ENCODE assay signal across 14 cellular contexts in the genomic region with DNA sequence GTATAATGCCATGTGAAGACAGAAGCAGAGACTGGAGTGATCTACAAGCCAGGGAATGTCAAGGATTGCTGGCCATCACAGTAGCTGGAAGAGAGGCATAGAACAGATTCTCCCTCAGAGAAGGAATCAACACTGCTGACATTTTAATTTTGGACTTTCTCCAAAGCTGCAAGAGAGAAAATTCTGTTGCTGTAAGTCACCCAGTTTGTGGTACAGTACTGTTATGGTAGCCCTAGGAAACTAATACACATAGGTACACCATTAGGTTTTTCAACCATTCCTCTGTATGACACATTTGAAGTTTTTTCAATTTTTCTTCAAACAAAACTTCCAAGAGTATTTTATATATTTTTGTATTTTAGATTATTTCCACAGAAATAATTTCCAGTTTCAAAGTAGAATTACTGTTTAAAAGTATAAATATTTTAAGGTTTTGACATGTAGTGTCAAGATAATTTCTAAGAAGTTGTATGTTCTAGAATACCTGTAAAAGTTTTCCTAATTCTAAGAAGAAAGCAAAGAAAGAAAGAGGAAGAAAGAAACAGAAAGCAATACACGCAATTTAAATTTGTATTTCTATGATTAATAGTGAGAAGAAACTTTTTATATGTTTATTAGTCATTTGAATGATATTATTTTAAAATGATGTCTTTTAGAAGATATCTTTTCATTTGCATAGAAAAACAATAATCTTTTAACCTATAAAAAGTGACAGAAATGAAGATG.
A peak's percentile ranks its signal among the peaks of the same experiment; 100 is the strongest.
DNase-seq lines count a peak whose midpoint lies in the region; ATAC-seq and TF ChIP-seq lines count a peak whose summit lies in the region.
"Had no signal": no experiment of that assay in that cellular context is flagged by ENCODE, and none has a peak within 500 bp of the region (broad histone marks: within the 10 kb centered on the region; RNA-seq: fewer than 3 reads in every experiment).

No MANE protein-coding gene starts in this region.

- H3K27ac Mint-ChIP-seq in activated T-cell treated with anti-CD3 and anti-CD28 coated beads, Interleukin-2, amount 50 U/mL, for 72 hours: peak overlapping the region; percentile 74
- H3K27ac Mint-ChIP-seq: neural progenitor cell had no signal

- H3K9ac ChIP-seq in GM23248: no peak overlapping the region
- H3K9ac ChIP-seq: neural progenitor cell had no signal

- peaks cover 4% of the 10 kb centered on the region; the same call in 1 of the 2 replicates for H3K4me1 ChIP-seq in GM23248 (ENCODE audit: insufficient read depth)
- H3K4me1 ChIP-seq in vagina: no peaks in the 10 kb centered on the region
- H3K4me1 ChIP-seq: neural progenitor cell, right atrium auricular region, thyroid gland had no signal

- no peak overlapping the region for H3K4me3 ChIP-seq in GM23248
- no peak overlapping the region for H3K4me3 ChIP-seq in choroid plexus epithelial cell (ENCODE audit: low read depth, low read length)
- no peak overlapping the region for H3K4me3 ChIP-seq in vagina
- H3K4me3 ChIP-seq: neural progenitor cell, right atrium auricular region, thyroid gland had no signal

- no peaks in the 10 kb centered on the region for H3F3A ChIP-seq in GM23248 (ENCODE audit: insufficient read depth)

- DNase-seq in activated T-cell treated with anti-CD3 and anti-CD28 coated beads, Interleukin-2, amount 50 U/mL, for 72 hours: no peak
- no peak for DNase-seq in activated T-cell treated with anti-CD3 and anti-CD28 coated beads, Interleukin-2, amount 50 U/mL, for 48 hours
- DNase-seq in GM23248: peak; percentile 85
- DNase-seq in choroid plexus epithelial cell (ENCODE audit: low read depth): peak; percentile 19
- DNase-seq in renal cortical epithelial cell (ENCODE audit: low read depth): peak; percentile 21
- DNase-seq in superior temporal gyrus (ENCODE audit: extremely low spot score): no peak
- no peak for DNase-seq in vagina (ENCODE audit: extremely low spot score in 2 of 2)
- DNase-seq in NCI-H2029 treated with DMSO at 0.1 percent for 48 hours (lab: John Stamatoyannopoulos, UW): no peak
- DNase-seq: activated CD8-positive, alpha-beta memory T cell treated with anti-CD3 and anti-CD28 coated beads, Interleukin-2, amount 50 U/mL, for 48 hours; NCI-H2029; NCI-H526; thyroid gland had no signal

- no peaks in the 10 kb centered on the region for H3K9me2 ChIP-seq in GM23248 (ENCODE audit: insufficient read depth)

- peak overlapping the region in 1 of 2 donors; percentile 19 for H3K4me3 Mint-ChIP-seq in activated T-cell treated with anti-CD3 and anti-CD28 coated beads, Interleukin-2, amount 50 U/mL, for 72 hours
- H3K4me3 Mint-ChIP-seq: neural progenitor cell had no signal

- no peaks in the 10 kb centered on the region for H3K36me3 ChIP-seq in GM23248 (ENCODE audit: low read depth)
- H3K36me3 ChIP-seq in vagina: peaks cover 5% of the 10 kb centered on the region in 2 donors
- H3K36me3 ChIP-seq: neural progenitor cell, right atrium auricular region had no signal

- H3K79me2 ChIP-seq in GM23248 (ENCODE audit: insufficient read depth): no peaks in the 10 kb centered on the region

- peaks cover 36% of the 10 kb centered on the region for H3K4me1 Mint-ChIP-seq in activated T-cell treated with anti-CD3 and anti-CD28 coated beads, Interleukin-2, amount 50 U/mL, for 72 hours (ENCODE audit: low read depth)
- H3K4me1 Mint-ChIP-seq: neural progenitor cell had no signal

- H4K20me1 ChIP-seq in GM23248 (ENCODE audit: insufficient read depth): no peaks in the 10 kb centered on the region

- H2AFZ ChIP-seq in GM23248: 0 out of 2 replicates have a peak overlapping the region, but pooled peaks have one; percentile 12
- H2AFZ ChIP-seq: neural progenitor cell had no signal

- peaks cover 5 to 9% of the 10 kb centered on the region in 2 donors for H3K36me3 Mint-ChIP-seq in activated T-cell treated with anti-CD3 and anti-CD28 coated beads, Interleukin-2, amount 50 U/mL, for 72 hours (ENCODE audit: insufficient read depth in 2 of 2)
- H3K36me3 Mint-ChIP-seq: neural progenitor cell had no signal

- no peak for TF ChIP-seq POLR2A in vagina (IDR thresholded peaks at IDR 0.05)

- no peaks in the 10 kb centered on the region for H3K9me3 Mint-ChIP-seq in activated T-cell treated with anti-CD3 and anti-CD28 coated beads, Interleukin-2, amount 50 U/mL, for 72 hours
- H3K9me3 Mint-ChIP-seq: neural progenitor cell had no signal

- peak overlapping the region; percentile 49 for H3K27ac ChIP-seq in GM23248
- H3K27ac ChIP-seq in vagina: no peak overlapping the region
- H3K27ac ChIP-seq: neural progenitor cell, right atrium auricular region, thyroid gland had no signal

- intact Hi-C loops in vagina (cut with DNase I): no loop called here

- peak in 1 of 2 donors; percentile 21 for ATAC-seq in activated T-cell treated with anti-CD3 and anti-CD28 coated beads, Interleukin-2, amount 50 U/mL, for 72 hours (replicated peaks in 1 of 2)

- TF ChIP-seq CTCF in choroid plexus epithelial cell (conservative IDR thresholded peaks at IDR 0.05; ENCODE audit: low read depth, low read length) (no peak), vagina (IDR thresholded peaks at IDR 0.05) (no peak)

- H3K9me3 ChIP-seq in GM23248 (ENCODE audit: low read depth) (no peaks in the 10 kb centered on the region), vagina (no peaks in the 10 kb centered on the region)
- H3K9me3 ChIP-seq: right atrium auricular region, thyroid gland had no signal

- in situ Hi-C loops in GM23248 (cut with MboI): no loop called here

- WGBS in GM23248 (ENCODE audit: low coverage in 1 of 2, low lambda C conversion rate in 2 of 2, missing lambda C conversion rate in 2 of 2), 2 experiments: 94 to 97% methylated on average over 1 of the region's 1 CpG

- H3K27me3 Mint-ChIP-seq in activated T-cell treated with anti-CD3 and anti-CD28 coated beads, Interleukin-2, amount 50 U/mL, for 72 hours (ENCODE audit: low read depth): no peaks in the 10 kb centered on the region

- H3K27me3 ChIP-seq in GM23248 (replicated peaks; ENCODE audit: insufficient read depth) (no peaks in the 10 kb centered on the region), vagina (no peaks in the 10 kb centered on the region)
- H3K27me3 ChIP-seq: neural progenitor cell, right atrium auricular region, thyroid gland had no signal

- peak overlapping the region; percentile 33 for H3K4me2 ChIP-seq in GM23248 (ENCODE audit: unreplicated experiment)
- H3K4me2 ChIP-seq: neural progenitor cell had no signal

Comparison
In these comparisons a context has a peak if more than half of its experiments do, and no peak if none do; other contexts are left out.
1. DNase-seq: peak in GM23248 (single experiment), choroid plexus epithelial cell (single experiment) and renal cortical epithelial cell (single experiment); none in activated T-cell treated with anti-CD3 and anti-CD28 coated beads, Interleukin-2, amount 50 U/mL, for 72 hours (0 of 2), activated T-cell treated with anti-CD3 and anti-CD28 coated beads, Interleukin-2, amount 50 U/mL, for 48 hours (0 of 2), superior temporal gyrus (single experiment), vagina (0 of 2) and NCI-H2029 treated with DMSO at 0.1 percent for 48 hours (single experiment).